Comparison of ENCODE assay signal across 1 cellular context in the genomic region with DNA sequence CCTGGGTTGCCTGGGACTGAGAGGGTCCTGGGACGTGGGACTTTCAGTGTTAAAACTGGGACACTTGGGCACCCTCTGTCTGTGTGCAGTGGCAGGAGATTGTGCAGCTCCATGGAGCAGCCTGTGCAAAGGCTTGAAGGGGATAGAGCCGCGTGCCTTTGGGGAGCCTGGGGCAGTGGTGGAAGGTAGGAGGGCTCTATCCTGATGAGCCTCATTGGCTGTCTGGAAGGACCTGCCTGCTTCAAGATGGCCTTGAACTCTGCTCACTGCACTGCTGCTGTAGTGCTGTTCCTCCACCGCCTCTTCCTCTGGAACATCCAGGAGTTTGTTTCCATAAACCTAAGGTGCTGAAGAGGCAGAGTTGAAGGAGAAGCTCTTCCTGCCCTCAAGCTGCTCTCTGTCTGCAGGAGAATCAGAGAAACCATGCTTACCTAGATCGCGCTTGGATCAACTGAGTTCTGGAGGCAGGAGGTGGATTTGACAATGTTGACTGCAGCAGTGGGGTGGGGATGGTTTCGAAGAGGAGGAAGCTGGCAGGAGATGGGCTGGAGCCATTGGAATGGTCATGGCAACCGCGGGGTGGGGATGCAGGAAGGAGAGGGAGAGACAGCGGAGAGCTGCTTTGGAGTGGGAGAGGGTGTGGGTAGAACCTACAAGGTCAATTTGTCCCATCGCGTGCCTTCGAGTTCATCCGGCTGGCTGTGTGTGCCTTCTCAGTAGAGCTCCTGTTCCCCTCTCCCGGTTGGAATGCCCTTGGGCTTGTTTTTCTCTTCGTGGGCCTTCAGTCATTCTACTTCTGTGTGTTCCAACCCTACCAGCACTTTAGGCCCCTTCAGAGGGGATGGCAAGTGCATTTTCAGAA.
TF ChIP-seq lines count a peak whose summit lies in the region.

No MANE protein-coding gene starts in this region.

TF ChIP-seq in HepG2, 621 proteins besides CTCF, POLR2A, EP300 and RAD21 (continued from another document and continues in another):
- TF ChIP-seq CERS6 (CRISPR knock-in tag; IDR thresholded peaks at IDR 0.05) (no peak), EZH2 (conservative IDR thresholded peaks at IDR 0.05; ENCODE audit: low read depth, low read length) (no peak), GPBP1L1 (CRISPR knock-in tag; IDR thresholded peaks at IDR 0.05) (no peak), BRD4 (CRISPR knock-in tag; IDR thresholded peaks at IDR 0.05) (0 out of 2 replicates have a peak, but pooled peaks have one; percentile 72), ADNP (CRISPR knock-in tag; IDR thresholded peaks at IDR 0.05) (no peak), ZNF337 (CRISPR knock-in tag; IDR thresholded peaks at IDR 0.05; ENCODE audit: borderline replicate concordance, low read depth) (no peak), RCOR2 (CRISPR knock-in tag; IDR thresholded peaks at IDR 0.05) (peak; percentile 58; the same call in 1 of the 2 replicates), TEAD3 (CRISPR knock-in tag; optimal IDR thresholded peaks at IDR 0.05; ENCODE audit: borderline replicate concordance) (peak; percentile 29), UBTF (CRISPR knock-in tag; IDR thresholded peaks at IDR 0.05) (0 out of 2 replicates have a peak, but pooled peaks have one; percentile 32), PAWR (CRISPR knock-in tag; IDR thresholded peaks at IDR 0.05; ENCODE audit: borderline replicate concordance) (no peak), NFE2 (CRISPR knock-in tag; IDR thresholded peaks at IDR 0.05) (no peak), RFXANK (CRISPR knock-in tag; IDR thresholded peaks at IDR 0.05) (no peak), ZNF274 (CRISPR knock-in tag; IDR thresholded peaks at IDR 0.05) (no peak), CENPBD1 (CRISPR knock-in tag; IDR thresholded peaks at IDR 0.05; ENCODE audit: borderline replicate concordance, low read depth) (no peak), TAF15 (IDR thresholded peaks at IDR 0.05; ENCODE audit: low read depth, low read length, poor library complexity, severe bottlenecking) (no peak), E2F1 (CRISPR knock-in tag; IDR thresholded peaks at IDR 0.05) (no peak), ZC3H4 (CRISPR knock-in tag; IDR thresholded peaks at IDR 0.05; ENCODE audit: borderline replicate concordance) (no peak), ZEB1 (IDR thresholded peaks at IDR 0.05; ENCODE audit: insufficient replicate concordance, low read depth) (no peak), ZNF431 (CRISPR knock-in tag; IDR thresholded peaks at IDR 0.05; ENCODE audit: borderline replicate concordance, low read depth) (no peak), ZNF276 (CRISPR knock-in tag; IDR thresholded peaks at IDR 0.05; ENCODE audit: low read depth) (no peak), ZSCAN22 (CRISPR knock-in tag; IDR thresholded peaks at IDR 0.05) (no peak), SALL1 (CRISPR knock-in tag; IDR thresholded peaks at IDR 0.05) (peak; percentile 26; the same call in 1 of the 2 replicates), RXRA (CRISPR knock-in tag; IDR thresholded peaks at IDR 0.05) (no peak), ZNF883 (CRISPR knock-in tag; IDR thresholded peaks at IDR 0.05; ENCODE audit: not compliant biosample characterization) (no peak), ZNF773 (CRISPR knock-in tag; IDR thresholded peaks at IDR 0.05; ENCODE audit: borderline replicate concordance) (no peak), WIZ (CRISPR knock-in tag; IDR thresholded peaks at IDR 0.05) (no peak), SUZ12 (IDR thresholded peaks at IDR 0.05; ENCODE audit: low read depth, low read length) (no peak), ATF1 (CRISPR knock-in tag; IDR thresholded peaks at IDR 0.05) (no peak), ELF1 (CRISPR knock-in tag; IDR thresholded peaks at IDR 0.05) (no peak), ZKSCAN8 (CRISPR knock-in tag; IDR thresholded peaks at IDR 0.05; ENCODE audit: borderline replicate concordance) (no peak), SOX13 (IDR thresholded peaks at IDR 0.05) (no peak), SOX13 (CRISPR knock-in tag; conservative IDR thresholded peaks at IDR 0.05 in 1 of 2, IDR thresholded peaks at IDR 0.05 in 1 of 2) (no peak), ESRRA (CRISPR knock-in tag; IDR thresholded peaks at IDR 0.05; ENCODE audit: low read depth) (no peak), ATF7-NPFF (CRISPR knock-in tag; IDR thresholded peaks at IDR 0.05; ENCODE audit: low read depth) (no peak), BRCA1 (CRISPR knock-in tag; IDR thresholded peaks at IDR 0.05) (no peak), ZNF660 (CRISPR knock-in tag; IDR thresholded peaks at IDR 0.05; ENCODE audit: borderline replicate concordance, low read depth) (no peak), RNF2 (conservative IDR thresholded peaks at IDR 0.05; ENCODE audit: low read depth) (no peak)
- TF ChIP-seq, protein P1, sequence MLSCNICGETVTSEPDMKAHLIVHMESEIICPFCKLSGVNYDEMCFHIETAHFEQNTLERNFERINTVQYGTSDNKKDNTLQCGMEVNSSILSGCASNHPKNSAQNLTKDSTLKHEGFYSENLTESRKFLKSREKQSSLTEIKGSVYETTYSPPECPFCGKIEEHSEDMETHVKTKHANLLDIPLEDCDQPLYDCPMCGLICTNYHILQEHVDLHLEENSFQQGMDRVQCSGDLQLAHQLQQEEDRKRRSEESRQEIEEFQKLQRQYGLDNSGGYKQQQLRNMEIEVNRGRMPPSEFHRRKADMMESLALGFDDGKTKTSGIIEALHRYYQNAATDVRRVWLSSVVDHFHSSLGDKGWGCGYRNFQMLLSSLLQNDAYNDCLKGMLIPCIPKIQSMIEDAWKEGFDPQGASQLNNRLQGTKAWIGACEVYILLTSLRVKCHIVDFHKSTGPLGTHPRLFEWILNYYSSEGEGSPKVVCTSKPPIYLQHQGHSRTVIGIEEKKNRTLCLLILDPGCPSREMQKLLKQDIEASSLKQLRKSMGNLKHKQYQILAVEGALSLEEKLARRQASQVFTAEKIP (CRISPR knock-in tag; IDR thresholded peaks at IDR 0.05; ENCODE audit: borderline replicate concordance) = no peak
- TF ChIP-seq, protein P2, sequence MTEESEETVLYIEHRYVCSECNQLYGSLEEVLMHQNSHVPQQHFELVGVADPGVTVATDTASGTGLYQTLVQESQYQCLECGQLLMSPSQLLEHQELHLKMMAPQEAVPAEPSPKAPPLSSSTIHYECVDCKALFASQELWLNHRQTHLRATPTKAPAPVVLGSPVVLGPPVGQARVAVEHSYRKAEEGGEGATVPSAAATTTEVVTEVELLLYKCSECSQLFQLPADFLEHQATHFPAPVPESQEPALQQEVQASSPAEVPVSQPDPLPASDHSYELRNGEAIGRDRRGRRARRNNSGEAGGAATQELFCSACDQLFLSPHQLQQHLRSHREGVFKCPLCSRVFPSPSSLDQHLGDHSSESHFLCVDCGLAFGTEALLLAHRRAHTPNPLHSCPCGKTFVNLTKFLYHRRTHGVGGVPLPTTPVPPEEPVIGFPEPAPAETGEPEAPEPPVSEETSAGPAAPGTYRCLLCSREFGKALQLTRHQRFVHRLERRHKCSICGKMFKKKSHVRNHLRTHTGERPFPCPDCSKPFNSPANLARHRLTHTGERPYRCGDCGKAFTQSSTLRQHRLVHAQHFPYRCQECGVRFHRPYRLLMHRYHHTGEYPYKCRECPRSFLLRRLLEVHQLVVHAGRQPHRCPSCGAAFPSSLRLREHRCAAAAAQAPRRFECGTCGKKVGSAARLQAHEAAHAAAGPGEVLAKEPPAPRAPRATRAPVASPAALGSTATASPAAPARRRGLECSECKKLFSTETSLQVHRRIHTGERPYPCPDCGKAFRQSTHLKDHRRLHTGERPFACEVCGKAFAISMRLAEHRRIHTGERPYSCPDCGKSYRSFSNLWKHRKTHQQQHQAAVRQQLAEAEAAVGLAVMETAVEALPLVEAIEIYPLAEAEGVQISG (CRISPR knock-in tag; IDR thresholded peaks at IDR 0.05) = no peak
- TF ChIP-seq, protein P3, sequence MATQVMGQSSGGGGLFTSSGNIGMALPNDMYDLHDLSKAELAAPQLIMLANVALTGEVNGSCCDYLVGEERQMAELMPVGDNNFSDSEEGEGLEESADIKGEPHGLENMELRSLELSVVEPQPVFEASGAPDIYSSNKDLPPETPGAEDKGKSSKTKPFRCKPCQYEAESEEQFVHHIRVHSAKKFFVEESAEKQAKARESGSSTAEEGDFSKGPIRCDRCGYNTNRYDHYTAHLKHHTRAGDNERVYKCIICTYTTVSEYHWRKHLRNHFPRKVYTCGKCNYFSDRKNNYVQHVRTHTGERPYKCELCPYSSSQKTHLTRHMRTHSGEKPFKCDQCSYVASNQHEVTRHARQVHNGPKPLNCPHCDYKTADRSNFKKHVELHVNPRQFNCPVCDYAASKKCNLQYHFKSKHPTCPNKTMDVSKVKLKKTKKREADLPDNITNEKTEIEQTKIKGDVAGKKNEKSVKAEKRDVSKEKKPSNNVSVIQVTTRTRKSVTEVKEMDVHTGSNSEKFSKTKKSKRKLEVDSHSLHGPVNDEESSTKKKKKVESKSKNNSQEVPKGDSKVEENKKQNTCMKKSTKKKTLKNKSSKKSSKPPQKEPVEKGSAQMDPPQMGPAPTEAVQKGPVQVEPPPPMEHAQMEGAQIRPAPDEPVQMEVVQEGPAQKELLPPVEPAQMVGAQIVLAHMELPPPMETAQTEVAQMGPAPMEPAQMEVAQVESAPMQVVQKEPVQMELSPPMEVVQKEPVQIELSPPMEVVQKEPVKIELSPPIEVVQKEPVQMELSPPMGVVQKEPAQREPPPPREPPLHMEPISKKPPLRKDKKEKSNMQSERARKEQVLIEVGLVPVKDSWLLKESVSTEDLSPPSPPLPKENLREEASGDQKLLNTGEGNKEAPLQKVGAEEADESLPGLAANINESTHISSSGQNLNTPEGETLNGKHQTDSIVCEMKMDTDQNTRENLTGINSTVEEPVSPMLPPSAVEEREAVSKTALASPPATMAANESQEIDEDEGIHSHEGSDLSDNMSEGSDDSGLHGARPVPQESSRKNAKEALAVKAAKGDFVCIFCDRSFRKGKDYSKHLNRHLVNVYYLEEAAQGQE (IDR thresholded peaks at IDR 0.05; ENCODE audit: borderline replicate concordance in 1 of 2, low read depth in 1 of 2, low read length in 2 of 2) = no peak
